ENCODE assay signal across 8 cellular contexts in genomic region chr10:17206210-17206709, GRCh38. TPM values are rescaled to one million over a fixed set of nuclear protein-coding genes. Genes with fewer than 3 reads are reported as not detected.
DNase-seq lines count a peak whose midpoint lies in the region; ATAC-seq and TF ChIP-seq lines count a peak whose summit lies in the region.

No MANE protein-coding gene starts in this region.

- peak overlapping the region; percentile 77 for H2AFZ ChIP-seq in Loucy (ENCODE audit: low read length)

- H3K27me3 ChIP-seq in Loucy (ENCODE audit: insufficient read depth, low read length, poor library complexity, severe bottlenecking): no peaks in the 10 kb centered on the region

- peaks cover 55% of the 10 kb centered on the region for H3K4me1 Mint-ChIP-seq in activated naive CD8-positive, alpha-beta T cell treated with anti-CD3 and anti-CD28 coated beads, Interleukin-2, amount 50 U/mL, for 24 hours
- H3K4me1 Mint-ChIP-seq in nephron: peaks cover 46% of the 10 kb centered on the region
- peaks cover 56% of the 10 kb centered on the region for H3K4me1 Mint-ChIP-seq in Calu3 (ENCODE audit: low read depth, unreplicated experiment)

- BruUV-seq in Calu3 (replicated peaks; lab: Mats Ljungman, UMichigan): no TSS peak

- CTCF ChIA-PET in Calu3 (lab: Charles Lee): interaction anchor here (0.6 to 1.2 kb wide), 2 partner anchors 362 to 470 kb away, joined by 5 to 13 read pairs; no protein-coding TSS in a partner anchor

- TF ChIP-seq CTCF in Loucy (conservative IDR thresholded peaks at IDR 0.05; ENCODE audit: low read length): no peak
- no peak for TF ChIP-seq CTCF in nephron (IDR thresholded peaks at IDR 0.05; ENCODE audit: unreplicated experiment in 3 of 3)
- TF ChIP-seq CTCF in Calu3 (IDR thresholded peaks at IDR 0.05; ENCODE audit: unreplicated experiment): no peak

- peaks cover 10% of the 10 kb centered on the region; the same call in 1 of the 2 replicates for H3F3A ChIP-seq in Loucy (ENCODE audit: low read depth)

- peak overlapping the region; percentile 81 for H3K27ac Mint-ChIP-seq in activated naive CD8-positive, alpha-beta T cell treated with anti-CD3 and anti-CD28 coated beads, Interleukin-2, amount 50 U/mL, for 24 hours
- H3K27ac Mint-ChIP-seq in nephron (peak overlapping the region in 2 of 3 experiments; percentile 4 to 10), Calu3 (ENCODE audit: unreplicated experiment) (no peak overlapping the region)

- H3K9me3 ChIP-seq in Loucy (ENCODE audit: insufficient read depth, low read depth, low read length): no peaks in the 10 kb centered on the region

- no peaks in the 10 kb centered on the region for H3K36me3 ChIP-seq in Loucy (ENCODE audit: insufficient read depth, low read length)

- H3K36me3 Mint-ChIP-seq in activated naive CD8-positive, alpha-beta T cell treated with anti-CD3 and anti-CD28 coated beads, Interleukin-2, amount 50 U/mL, for 24 hours (ENCODE audit: low read depth): no peaks in the 10 kb centered on the region
- no peaks in the 10 kb centered on the region for H3K36me3 Mint-ChIP-seq in nephron (ENCODE audit: low read depth)
- peaks cover 11% of the 10 kb centered on the region for H3K36me3 Mint-ChIP-seq in Calu3 (ENCODE audit: insufficient read depth, unreplicated experiment)

- H3K4me2 ChIP-seq in Loucy (ENCODE audit: low read depth, low read length, poor library complexity, severe bottlenecking): peak overlapping the region; percentile 70

- no peaks in the 10 kb centered on the region for H3K9me3 Mint-ChIP-seq in activated naive CD8-positive, alpha-beta T cell treated with anti-CD3 and anti-CD28 coated beads, Interleukin-2, amount 50 U/mL, for 24 hours
- H3K9me3 Mint-ChIP-seq in nephron (no peaks in the 10 kb centered on the region), Calu3 (ENCODE audit: low read depth, unreplicated experiment) (no peaks in the 10 kb centered on the region)

- H3K79me2 ChIP-seq in Loucy (ENCODE audit: insufficient read depth, low read length): no peaks in the 10 kb centered on the region

- DNase-seq in AG08396 (ENCODE audit: low spot score) (peak; percentile 38), GM19238 (ENCODE audit: insufficient read length, low spot score) (no peak), Calu3 (no peak)
- no peak for DNase-seq in activated naive CD8-positive, alpha-beta T cell treated with anti-CD3 and anti-CD28 coated beads, Interleukin-2, amount 50 U/mL, for 24 hours
- DNase-seq in effector CD8-positive, alpha-beta T cell (lab: John Stamatoyannopoulos, UW): no peak

- peak overlapping the region; percentile 59 for H3K9ac ChIP-seq in Loucy (ENCODE audit: low read depth, low read length, poor library complexity, severe bottlenecking)

- peak overlapping the region; percentile 25 for H3K4me3 Mint-ChIP-seq in activated naive CD8-positive, alpha-beta T cell treated with anti-CD3 and anti-CD28 coated beads, Interleukin-2, amount 50 U/mL, for 24 hours
- H3K4me3 Mint-ChIP-seq in nephron (no peak overlapping the region), Calu3 (ENCODE audit: low read depth, unreplicated experiment) (no peak overlapping the region)

- H3K27me3 Mint-ChIP-seq in activated naive CD8-positive, alpha-beta T cell treated with anti-CD3 and anti-CD28 coated beads, Interleukin-2, amount 50 U/mL, for 24 hours: no peaks in the 10 kb centered on the region
- H3K27me3 Mint-ChIP-seq in nephron (ENCODE audit: low read depth) (no peaks in the 10 kb centered on the region), Calu3 (ENCODE audit: unreplicated experiment) (no peaks in the 10 kb centered on the region)

- peak; percentile 39 for ATAC-seq in GM21381 (IDR thresholded peaks at IDR 0.05; ENCODE audit: unreplicated experiment)
- peak; percentile 90 for ATAC-seq in activated naive CD8-positive, alpha-beta T cell treated with anti-CD3 and anti-CD28 coated beads, Interleukin-2, amount 50 U/mL, for 24 hours

- H3K9me2 ChIP-seq in Loucy (replicated peaks; ENCODE audit: low read depth, low read length): no peaks in the 10 kb centered on the region

- H3K4me3 ChIP-seq in Loucy (ENCODE audit: low read length, poor library complexity, severe bottlenecking): peak overlapping the region; percentile 33

- H3K4me1 ChIP-seq in Loucy (ENCODE audit: insufficient read depth, low read length, poor library complexity, severe bottlenecking): peaks cover 48% of the 10 kb centered on the region

- no peaks in the 10 kb centered on the region for H4K20me1 ChIP-seq in Loucy (ENCODE audit: insufficient read depth, low read length, poor library complexity, severe bottlenecking)

- intact Hi-C loops in Calu3 (cut with micrococcal nuclease; ENCODE audit: unreplicated experiment): no loop called here

RNA-seq across cellular contexts. Expression of gene TRDMT1, which starts 4.8 kb away (rescaled TPM):
- 7.9 and 10.3 TPM in 2 replicates for total RNA-seq in Calu3 (2022)

RNA-seq across cellular contexts. Expression of gene VIM, which starts 21.8 kb away (rescaled TPM):
- 318 and 486 TPM in 2 replicates for total RNA-seq in Calu3 (2022)
